ENCODE assay signal across 1 cellular context in genomic region chr2:64025741-64026140, GRCh38.
TF ChIP-seq lines count a peak whose summit lies in the region.

No MANE protein-coding gene starts in this region.

TF ChIP-seq in K562, 482 proteins besides CTCF, POLR2A, EP300 and RAD21:
- TF ChIP-seq NR2C1 (IDR thresholded peaks at IDR 0.05), result 0 out of 2 replicates have a peak, but pooled peaks have one; percentile 10
- no peak for TF ChIP-seq NR2C1 (tag; IDR thresholded peaks at IDR 0.05)
- TF ChIP-seq BDP1 (IDR thresholded peaks at IDR 0.05; ENCODE audit: insufficient read depth, insufficient read length), result no peak
